In the genomic region with DNA sequence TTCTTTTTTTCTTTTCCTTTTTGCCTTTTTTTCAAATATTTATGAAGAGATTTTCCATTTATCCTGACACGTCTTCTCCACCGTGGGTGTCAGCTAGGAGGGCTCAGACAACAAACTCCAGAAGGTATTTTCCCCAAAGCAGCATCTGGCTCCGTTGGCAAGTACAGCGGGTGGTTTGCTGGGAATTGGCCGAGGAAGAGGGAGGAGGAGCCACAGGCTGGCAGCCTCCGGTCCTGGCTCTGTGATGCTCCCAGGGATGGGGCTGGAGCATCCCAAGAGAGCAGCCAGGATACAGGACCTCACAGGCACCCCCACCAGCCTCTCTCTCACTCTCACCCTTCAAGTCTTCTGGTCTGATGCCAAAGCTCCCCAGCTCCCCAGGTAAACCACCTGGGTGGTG, we compare ENCODE assay signal across 22 cellular contexts. TPM values are rescaled to one million over a fixed set of nuclear protein-coding genes. Genes with fewer than 3 reads are reported as not detected.
DNase-seq lines count a peak whose midpoint lies in the region; ATAC-seq and TF ChIP-seq lines count a peak whose summit lies in the region.
"Had no signal": no experiment of that assay in that cellular context is flagged by ENCODE, and none has a peak within 500 bp of the region (broad histone marks: within the 10 kb centered on the region; RNA-seq: fewer than 3 reads in every experiment).

No MANE protein-coding gene starts in this region.

- H3K4me3 ChIP-seq in mammary epithelial cell (replicated peaks in 1 of 3; ENCODE audit: insufficient read depth in 1 of 3, low read depth in 2 of 3, low read length in 3 of 3) (no peak overlapping the region), Panc1 (ENCODE audit: low read depth in 2 of 2, low read length in 2 of 2) (no peak overlapping the region)
- H3K4me3 ChIP-seq: pancreas, smooth muscle cell, tibial nerve had no signal

- peak overlapping the region; percentile 35 for H3K27ac Mint-ChIP-seq in MCF 10A (ENCODE audit: low read depth, unreplicated experiment)
- H3K27ac Mint-ChIP-seq in glutamatergic neuron (ENCODE audit: unreplicated experiment): peak overlapping the region; percentile 19
- H3K27ac Mint-ChIP-seq in type B pancreatic cell: peak overlapping the region; percentile 64
- H3K27ac Mint-ChIP-seq in effector memory CD8-positive, alpha-beta T cell: no peak overlapping the region
- H3K27ac Mint-ChIP-seq: CD4-positive, CD25-positive, alpha-beta regulatory T cell; stimulated activated naive B cell treated with anti-CD40 and anti-IgM and Interleukin-4, amounts not matched to agents 10 μg/mL and 1 μg/mL and 100 μg/mL, for 72 hours had no signal

- H3K4me1 ChIP-seq in mammary epithelial cell (ENCODE audit: insufficient read depth, low read length) (peaks cover 34% of the 10 kb centered on the region), Panc1 (ENCODE audit: control insufficient read depth, insufficient read depth, low read length) (peaks cover 55% of the 10 kb centered on the region)
- H3K4me1 ChIP-seq: pancreas, tibial nerve had no signal

- TF ChIP-seq CTCF in MCF 10A (IDR thresholded peaks at IDR 0.05; ENCODE audit: unreplicated experiment) (no peak), mammary epithelial cell (conservative IDR thresholded peaks at IDR 0.05 in 1 of 2, IDR thresholded peaks at IDR 0.05 in 1 of 2; ENCODE audit: extremely low read depth in 1 of 2, insufficient read depth in 1 of 2, low read depth in 1 of 2, low read length in 2 of 2) (no peak), Panc1 (IDR thresholded peaks at IDR 0.05) (no peak), glutamatergic neuron (IDR thresholded peaks at IDR 0.05; ENCODE audit: partially characterized antibody, unreplicated experiment) (no peak), type B pancreatic cell (conservative IDR thresholded peaks at IDR 0.05) (no peak)

- no peak overlapping the region for H2AFZ ChIP-seq in mammary epithelial cell (ENCODE audit: low read depth, low read length)

- no TSS peak for BruUV-seq in MCF 10A (replicated peaks; lab: Mats Ljungman, UMichigan)
- BruUV-seq in mammary epithelial cell (replicated peaks; lab: Mats Ljungman, UMichigan): no TSS peak
- no TSS peak for BruUV-seq in Panc1 (replicated peaks; lab: Mats Ljungman, UMichigan)

- H3K36me3 ChIP-seq in mammary epithelial cell (ENCODE audit: insufficient read depth, low read length): no peaks in the 10 kb centered on the region
- H3K36me3 ChIP-seq in Panc1 (ENCODE audit: control insufficient read depth, insufficient read depth, low read length): no peaks in the 10 kb centered on the region
- H3K36me3 ChIP-seq: pancreas, tibial nerve had no signal

- no peak overlapping the region for H3K27ac ChIP-seq in mammary epithelial cell (ENCODE audit: insufficient read depth, low read depth, low read length)
- peak overlapping the region; percentile 96 for H3K27ac ChIP-seq in Panc1 (ENCODE audit: low read length)
- H3K27ac ChIP-seq: foreskin keratinocyte, pancreas, tibial nerve had no signal

- H4K20me1 ChIP-seq in mammary epithelial cell (ENCODE audit: insufficient read depth, low read length): no peaks in the 10 kb centered on the region

- no peaks in the 10 kb centered on the region for H3K36me3 Mint-ChIP-seq in MCF 10A (ENCODE audit: insufficient read depth, unreplicated experiment)
- H3K36me3 Mint-ChIP-seq in glutamatergic neuron (ENCODE audit: unreplicated experiment): peaks cover 22% of the 10 kb centered on the region
- H3K36me3 Mint-ChIP-seq in type B pancreatic cell: no peaks in the 10 kb centered on the region
- H3K36me3 Mint-ChIP-seq in effector memory CD8-positive, alpha-beta T cell (ENCODE audit: insufficient read depth): no peaks in the 10 kb centered on the region
- H3K36me3 Mint-ChIP-seq: CD4-positive, CD25-positive, alpha-beta regulatory T cell; stimulated activated naive B cell treated with anti-CD40 and anti-IgM and Interleukin-4, amounts not matched to agents 10 μg/mL and 1 μg/mL and 100 μg/mL, for 72 hours had no signal

- no peaks in the 10 kb centered on the region for H3K79me2 ChIP-seq in mammary epithelial cell (ENCODE audit: insufficient read depth, low read length)

- POLR2A ChIA-PET in MCF 10A (lab: Yijun Ruan, JAX) (interaction anchor here (0.8 kb wide), 1 partner anchor 9 kb away, joined by 3 read pairs; no protein-coding TSS in a partner anchor), Panc1 (lab: Charles Lee) (interaction anchor here (0.5 kb wide), 1 partner anchor 277 kb away, joined by 3 read pairs; no protein-coding TSS in a partner anchor)

- H3K9me3 Mint-ChIP-seq in MCF 10A (ENCODE audit: unreplicated experiment): no peaks in the 10 kb centered on the region
- H3K9me3 Mint-ChIP-seq in glutamatergic neuron (ENCODE audit: unreplicated experiment): peaks cover 15% of the 10 kb centered on the region
- H3K9me3 Mint-ChIP-seq in type B pancreatic cell: peaks cover 14% of the 10 kb centered on the region
- H3K9me3 Mint-ChIP-seq in effector memory CD8-positive, alpha-beta T cell: no peaks in the 10 kb centered on the region
- H3K9me3 Mint-ChIP-seq: stimulated activated naive B cell treated with anti-CD40 and anti-IgM and Interleukin-4, amounts not matched to agents 10 μg/mL and 1 μg/mL and 100 μg/mL, for 72 hours had no signal

- H3K4me3 Mint-ChIP-seq in MCF 10A (ENCODE audit: unreplicated experiment) (no peak overlapping the region), glutamatergic neuron (ENCODE audit: unreplicated experiment) (peak overlapping the region; percentile 53), type B pancreatic cell (no peak overlapping the region)
- H3K4me3 Mint-ChIP-seq in effector memory CD8-positive, alpha-beta T cell: no peak overlapping the region
- H3K4me3 Mint-ChIP-seq: CD4-positive, CD25-positive, alpha-beta regulatory T cell; H9; stimulated activated naive B cell treated with anti-CD40 and anti-IgM and Interleukin-4, amounts not matched to agents 10 μg/mL and 1 μg/mL and 100 μg/mL, for 72 hours had no signal

- intact Hi-C loops in MCF 10A (cut with micrococcal nuclease) (no loop called here), mammary epithelial cell (cut with micrococcal nuclease) (no loop called here), Panc1 (cut with micrococcal nuclease; ENCODE audit: unreplicated experiment) (no loop called here)

- dilution Hi-C loops in mammary epithelial cell (cut with HindIII; ENCODE audit: low sequenced_read_pairs): no loop called here

- no peak overlapping the region for H3K4me2 ChIP-seq in mammary epithelial cell (ENCODE audit: insufficient read depth, low read depth, low read length)
- H3K4me2 ChIP-seq: smooth muscle cell had no signal

- H3K9ac ChIP-seq in mammary epithelial cell (ENCODE audit: insufficient read depth, low read length): no peak overlapping the region

- CTCF ChIA-PET in MCF 10A (lab: Yijun Ruan, JAX): interaction anchor here (1.4 kb wide), 1 partner anchor 9 kb away, joined by 3 read pairs; no protein-coding TSS in a partner anchor
- CTCF ChIA-PET in mammary epithelial cell (lab: Charles Lee; ENCODE audit: low non-redundant PET): no interaction called here
- CTCF ChIA-PET in Panc1 (lab: Charles Lee): no interaction called here

- H3K4me1 Mint-ChIP-seq in MCF 10A (ENCODE audit: insufficient read depth, unreplicated experiment) (peaks cover 32% of the 10 kb centered on the region), glutamatergic neuron (ENCODE audit: low read depth, unreplicated experiment) (peaks cover 7% of the 10 kb centered on the region), type B pancreatic cell (ENCODE audit: unreplicated experiment) (peaks cover 30% of the 10 kb centered on the region)
- H3K4me1 Mint-ChIP-seq in effector memory CD8-positive, alpha-beta T cell (ENCODE audit: low read depth in 2 of 2): no peaks in the 10 kb centered on the region
- H3K4me1 Mint-ChIP-seq: stimulated activated naive B cell treated with anti-CD40 and anti-IgM and Interleukin-4, amounts not matched to agents 10 μg/mL and 1 μg/mL and 100 μg/mL, for 72 hours had no signal

- H3K27me3 Mint-ChIP-seq in MCF 10A (ENCODE audit: insufficient read depth, unreplicated experiment) (no peaks in the 10 kb centered on the region), glutamatergic neuron (ENCODE audit: unreplicated experiment) (peaks cover 7% of the 10 kb centered on the region), type B pancreatic cell (peaks cover 3% of the 10 kb centered on the region)
- peaks cover 27 to 47% of the 10 kb centered on the region in 2 donors for H3K27me3 Mint-ChIP-seq in effector memory CD8-positive, alpha-beta T cell

- 38% methylated on average over 4 of the region's 6 CpGs for WGBS in mammary epithelial cell (ENCODE audit: low coverage, missing lambda C conversion rate)

- in situ Hi-C loops in mammary epithelial cell (cut with MboI; ENCODE audit: low sequenced_read_pairs in 2 of 2): no loop called here
- in situ Hi-C loops in Panc1 (cut with HindIII; ENCODE audit: low pct_unique_long_range_greater_than_20kb, low sequenced_read_pairs): no loop called here

- no peaks in the 10 kb centered on the region for H3K27me3 ChIP-seq in mammary epithelial cell (ENCODE audit: insufficient read depth, low read length)
- H3K27me3 ChIP-seq in Panc1 (ENCODE audit: control insufficient read depth, insufficient read depth, low read length): no peaks in the 10 kb centered on the region
- H3K27me3 ChIP-seq: foreskin keratinocyte, pancreas, tibial nerve had no signal

- ATAC-seq in Panc1: no peak
- no peak for ATAC-seq in effector memory CD8-positive, alpha-beta T cell (replicated peaks)
- ATAC-seq: foreskin keratinocyte; pancreas; stimulated activated naive B cell treated with anti-CD40 and anti-IgM and Interleukin-4, amounts not matched to agents 10 μg/mL and 1 μg/mL and 100 μg/mL, for 72 hours had no signal

- H3K9me3 ChIP-seq in mammary epithelial cell (replicated peaks; ENCODE audit: insufficient read depth, low read length) (no peaks in the 10 kb centered on the region), Panc1 (ENCODE audit: control insufficient read depth, insufficient read depth, low read depth, low read length) (no peaks in the 10 kb centered on the region; the same call in 1 of the 2 replicates)
- H3K9me3 ChIP-seq: pancreas had no signal

- DNase-seq in MCF 10A (ENCODE audit: unreplicated experiment) (peak; percentile 18), mammary epithelial cell (no peak), Panc1 (ENCODE audit: low read depth, low spot score) (no peak), glutamatergic neuron (no peak), type B pancreatic cell (ENCODE audit: extremely low spot score, unreplicated experiment) (no peak), EL (no peak), NCI-H345 treated with DMSO at 0.1 percent for 48 hours (lab: John Stamatoyannopoulos, UW; ENCODE audit: unreplicated experiment) (no peak)
- DNase-seq in effector memory CD8-positive, alpha-beta T cell: no peak
- DNase-seq: 8988T; activated CD4-positive, alpha-beta T cell treated with anti-CD3 and anti-CD28 coated beads for 1 hour; activated effector memory CD4-positive, alpha-beta T cell treated with anti-CD3 and anti-CD28 coated beads, Interleukin-2, amount 50 U/mL, for 16 hours; CD4-positive, CD25-positive, alpha-beta regulatory T cell; foreskin keratinocyte; H9; KBM-7; NCI-H1105 treated with DMSO at 0.1 percent for 48 hours; pancreas; stimulated activated naive B cell treated with anti-CD40 and anti-IgM and Interleukin-4, amounts not matched to agents 10 μg/mL and 1 μg/mL and 100 μg/mL, for 72 hours; T1000 had no signal

RNA-seq across cellular contexts. Expression of gene CACNG4, which starts 10.8 kb away (rescaled TPM):
- total RNA-seq in MCF 10A (2022): not detected in 2 replicates
- total RNA-seq in mammary epithelial cell: under 1 TPM in 1 of 2 donors, not detected in 1; 0.17 TPM
- 0.23 TPM for polyA plus RNA-seq in mammary epithelial cell
- polyA minus RNA-seq in mammary epithelial cell: 1.2 TPM
- total RNA-seq in Panc1 (2021; ENCODE audit: unreplicated experiment): 40.3 TPM
- polyA plus RNA-seq in Panc1 (2012; ENCODE audit: insufficient read length): 37.7 TPM
- total RNA-seq in glutamatergic neuron (ENCODE audit: unreplicated experiment): 105 TPM
- 27.5 and 32.1 TPM in 2 replicates for total RNA-seq in type B pancreatic cell (ENCODE audit: low replicate concordance)
- total RNA-seq: CD4-positive, CD25-positive, alpha-beta regulatory T cell; SK-MEL-5 had no signal
- polyA plus RNA-seq: CD4-positive, CD25-positive, alpha-beta regulatory T cell had no signal

Comparison
In these comparisons a context has a peak if more than half of its experiments do, and no peak if none do; other contexts are left out.
1. H3K27ac Mint-ChIP-seq: peak in MCF 10A (single experiment), glutamatergic neuron (single experiment) and type B pancreatic cell (single experiment); none in effector memory CD8-positive, alpha-beta T cell (0 of 2).
2. RNA of gene CACNG4, which starts 10.8 kb away (total RNA-seq): 105 TPM in glutamatergic neuron (single experiment), 40.3 TPM in Panc1 (single experiment) and 27.5 to 32.1 TPM in type B pancreatic cell; 0.17 TPM in mammary epithelial cell and not detected in MCF 10A; every median in the first group is over 10 times any median in the second.